12 cellular contexts compared by ENCODE assay signal in the genomic region with DNA sequence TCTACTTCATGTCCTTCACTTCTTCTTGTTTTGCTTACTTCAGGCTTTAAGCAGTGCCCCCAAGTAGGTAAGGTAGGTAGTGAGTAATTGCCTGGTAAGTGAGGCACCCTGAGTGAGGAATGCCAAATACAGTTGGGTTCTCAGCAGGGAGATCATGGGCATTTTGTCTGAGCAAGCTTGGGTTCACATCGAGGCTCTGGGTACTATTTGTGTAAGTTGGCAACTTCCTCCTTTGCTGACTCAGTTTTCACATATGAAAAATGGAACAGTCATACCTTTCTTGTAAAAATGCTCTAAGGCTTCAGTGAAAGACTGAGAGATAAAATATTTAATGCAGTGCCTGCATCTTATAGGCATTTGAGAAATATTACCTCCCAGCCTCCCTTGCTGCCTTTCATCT.
DNase-seq lines count a peak whose midpoint lies in the region; ATAC-seq and TF ChIP-seq lines count a peak whose summit lies in the region.
"Had no signal": no experiment of that assay in that cellular context is flagged by ENCODE, and none has a peak within 500 bp of the region (broad histone marks: within the 10 kb centered on the region; RNA-seq: fewer than 3 reads in every experiment).

No MANE protein-coding gene starts in this region.

- no peaks in the 10 kb centered on the region for H3K9me3 Mint-ChIP-seq in CD4-positive, alpha-beta memory T cell
- no peaks in the 10 kb centered on the region for H3K9me3 Mint-ChIP-seq in T-helper 2 cell treated with Interferon-gamma antibody and Interleukin-4, amounts not matched to agents 5 μg/mL and 100 μg/mL, for 36 hours
- H3K9me3 Mint-ChIP-seq: CD14-positive monocyte had no signal

- H3K36me3 Mint-ChIP-seq in CD4-positive, alpha-beta memory T cell, result peaks cover 16 to 17% of the 10 kb centered on the region in 2 donors
- peaks cover 15% of the 10 kb centered on the region for H3K36me3 Mint-ChIP-seq in T-helper 2 cell treated with Interferon-gamma antibody and Interleukin-4, amounts not matched to agents 5 μg/mL and 100 μg/mL, for 36 hours (ENCODE audit: low read depth)

- no peak overlapping the region for H3K9ac ChIP-seq in BLaER1

- H3K36me3 ChIP-seq in BLaER1 (peaks cover 10% of the 10 kb centered on the region), osteoblast (ENCODE audit: insufficient read depth, low read length) (no peaks in the 10 kb centered on the region)
- H3K36me3 ChIP-seq in CD4-positive, alpha-beta memory T cell (ENCODE audit: insufficient read depth, low read length), result no peaks in the 10 kb centered on the region

- H3K4me3 ChIP-seq in BLaER1 (no peak overlapping the region), osteoblast (ENCODE audit: insufficient read depth, low read length) (no peak overlapping the region)
- no peak overlapping the region for H3K4me3 ChIP-seq in CD4-positive, alpha-beta memory T cell (ENCODE audit: low read length in 2 of 2)

- peak overlapping the region; percentile 86 for H3K4me2 ChIP-seq in BLaER1
- H3K4me2 ChIP-seq in osteoblast (ENCODE audit: insufficient read depth, low read length), result no peak overlapping the region

- H4K20me1 ChIP-seq in BLaER1, result no peaks in the 10 kb centered on the region
- no peaks in the 10 kb centered on the region for H4K20me1 ChIP-seq in osteoblast (ENCODE audit: insufficient read depth, low read length)

- no peak for TF ChIP-seq CTCF in osteoblast (IDR thresholded peaks at IDR 0.05; ENCODE audit: extremely low read depth, low read depth, low read length)

- no peaks in the 10 kb centered on the region for H3K79me2 ChIP-seq in osteoblast (ENCODE audit: insufficient read depth, low read length)

- H3K27ac Mint-ChIP-seq in CD4-positive, alpha-beta memory T cell, result peak overlapping the region in 5 of 7 donors; percentile 23 to 62 (median 49)
- peak overlapping the region; percentile 33 for H3K27ac Mint-ChIP-seq in T-helper 2 cell treated with Interferon-gamma antibody and Interleukin-4, amounts not matched to agents 5 μg/mL and 100 μg/mL, for 36 hours

- ATAC-seq in GM21619 (IDR thresholded peaks at IDR 0.05; ENCODE audit: unreplicated experiment), result no peak

- no peak overlapping the region for H3K4me3 Mint-ChIP-seq in CD4-positive, alpha-beta memory T cell
- H3K4me3 Mint-ChIP-seq in T-helper 2 cell treated with Interferon-gamma antibody and Interleukin-4, amounts not matched to agents 5 μg/mL and 100 μg/mL, for 36 hours, result no peak overlapping the region
- H3K4me3 Mint-ChIP-seq: CD14-positive monocyte had no signal

- H3K27me3 ChIP-seq in BLaER1 (no peaks in the 10 kb centered on the region), osteoblast (ENCODE audit: insufficient read depth, low read length) (no peaks in the 10 kb centered on the region)
- no peaks in the 10 kb centered on the region for H3K27me3 ChIP-seq in CD4-positive, alpha-beta memory T cell (ENCODE audit: insufficient read depth, low read length)

- no peak for DNase-seq in CD4-positive, alpha-beta memory T cell
- no peak for DNase-seq in T-helper 2 cell treated with Interferon-gamma antibody and Interleukin-4, amounts not matched to agents 5 μg/mL and 100 μg/mL, for 36 hours (ENCODE audit: low spot score)
- DNase-seq in mesenteric fat pad (ENCODE audit: low spot score) (peak; percentile 1), DMS53 treated with DMSO at 0.1 percent for 48 hours (lab: John Stamatoyannopoulos, UW; ENCODE audit: unreplicated experiment) (no peak), osteoblast (ENCODE audit: insufficient read length, low spot score, missing footprints) (no peak)
- DNase-seq: activated effector memory CD4-positive, alpha-beta T cell treated with anti-CD3 and anti-CD28 coated beads, Interleukin-2, amount 50 U/mL, for 16 hours; DMS79 treated with DMSO at 0.1 percent for 48 hours; NCI-H1048; occipital lobe had no signal

- H3K4me1 ChIP-seq in BLaER1 (peaks cover 95% of the 10 kb centered on the region), osteoblast (ENCODE audit: insufficient read depth, low read length) (peaks cover 19% of the 10 kb centered on the region)
- peaks cover 15% of the 10 kb centered on the region for H3K4me1 ChIP-seq in CD4-positive, alpha-beta memory T cell (ENCODE audit: insufficient read depth, low read length)

- H3K9me3 ChIP-seq in BLaER1 (no peaks in the 10 kb centered on the region), osteoblast (ENCODE audit: low read depth, low read length) (no peaks in the 10 kb centered on the region)
- H3K9me3 ChIP-seq in CD4-positive, alpha-beta memory T cell (ENCODE audit: control insufficient read depth in 1 of 2, low read length in 2 of 2), result no peaks in the 10 kb centered on the region

- CTCF ChIA-PET in CD4-positive, alpha-beta memory T cell (lab: Charles Lee; ENCODE audit: partially characterized antibody), result interaction anchor here (0.6 to 5.9 kb wide), 25 partner anchors 9 to 192 kb away, joined by 3 to 60 read pairs (median 5); a partner anchor contains a TSS

- POLR2A ChIA-PET in CD4-positive, alpha-beta memory T cell (lab: Charles Lee; ENCODE audit: partially characterized antibody), result interaction anchor here (0.7 to 1.7 kb wide), 3 partner anchors 94 to 117 kb away, joined by 3 to 6 read pairs (median 4); no protein-coding TSS in a partner anchor

- H3K27me3 Mint-ChIP-seq in CD4-positive, alpha-beta memory T cell, result no peaks in the 10 kb centered on the region
- no peaks in the 10 kb centered on the region for H3K27me3 Mint-ChIP-seq in T-helper 2 cell treated with Interferon-gamma antibody and Interleukin-4, amounts not matched to agents 5 μg/mL and 100 μg/mL, for 36 hours (ENCODE audit: low read depth)

- H3K4me1 Mint-ChIP-seq in CD4-positive, alpha-beta memory T cell, result peaks cover 26 to 35% (median 29%) of the 10 kb centered on the region in 4 donors
- peaks cover 21% of the 10 kb centered on the region for H3K4me1 Mint-ChIP-seq in T-helper 2 cell treated with Interferon-gamma antibody and Interleukin-4, amounts not matched to agents 5 μg/mL and 100 μg/mL, for 36 hours (ENCODE audit: low read depth)

- peak overlapping the region; percentile 37; the same call in 1 of the 2 replicates for H3K27ac ChIP-seq in BLaER1
- H3K27ac ChIP-seq in CD4-positive, alpha-beta memory T cell (ENCODE audit: low read depth, low read length), result no peak overlapping the region
- no peak overlapping the region for H3K27ac ChIP-seq in osteoblast (ENCODE audit: low read depth, low read length)

- intact Hi-C loops in CD4-positive, alpha-beta memory T cell (cut with micrococcal nuclease), result loop anchor here (1.0 to 10.0 kb wide), 2 partner anchors 116 to 189 kb away; no protein-coding TSS in a partner anchor

- H2AFZ ChIP-seq in osteoblast (ENCODE audit: low read length), result no peak overlapping the region
